In the genomic region with DNA sequence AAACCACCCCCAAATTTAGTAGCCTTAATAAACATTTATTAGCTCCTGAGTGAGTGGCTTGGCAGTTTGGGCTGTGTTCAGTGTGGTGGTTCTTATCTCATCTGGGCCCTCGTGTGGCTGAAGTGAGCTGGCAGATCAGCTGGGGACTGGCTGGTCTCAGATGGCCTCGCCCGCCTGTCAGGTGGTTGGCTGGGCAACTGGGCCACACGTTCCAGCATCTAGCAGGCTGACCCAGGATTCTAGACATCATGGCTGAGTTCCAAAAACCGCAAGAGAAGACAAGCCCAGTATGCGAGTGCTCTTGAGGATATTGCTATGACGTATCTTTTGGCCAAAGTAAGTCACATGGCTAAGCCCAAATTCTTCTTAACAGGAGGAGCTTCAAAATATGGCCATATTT, we compare ENCODE assay signal across 1 cellular context.
TF ChIP-seq lines count a peak whose summit lies in the region.

No MANE protein-coding gene starts in this region.

TF ChIP-seq in K562, 482 proteins besides CTCF, POLR2A, EP300 and RAD21 (continued from another document and continues in another):
- TF ChIP-seq, protein P1, sequence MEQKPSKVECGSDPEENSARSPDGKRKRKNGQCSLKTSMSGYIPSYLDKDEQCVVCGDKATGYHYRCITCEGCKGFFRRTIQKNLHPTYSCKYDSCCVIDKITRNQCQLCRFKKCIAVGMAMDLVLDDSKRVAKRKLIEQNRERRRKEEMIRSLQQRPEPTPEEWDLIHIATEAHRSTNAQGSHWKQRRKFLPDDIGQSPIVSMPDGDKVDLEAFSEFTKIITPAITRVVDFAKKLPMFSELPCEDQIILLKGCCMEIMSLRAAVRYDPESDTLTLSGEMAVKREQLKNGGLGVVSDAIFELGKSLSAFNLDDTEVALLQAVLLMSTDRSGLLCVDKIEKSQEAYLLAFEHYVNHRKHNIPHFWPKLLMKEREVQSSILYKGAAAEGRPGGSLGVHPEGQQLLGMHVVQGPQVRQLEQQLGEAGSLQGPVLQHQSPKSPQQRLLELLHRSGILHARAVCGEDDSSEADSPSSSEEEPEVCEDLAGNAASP (IDR thresholded peaks at IDR 0.05), result no peak
- 0 out of 2 replicates have a peak, but pooled peaks have one; percentile 18 for TF ChIP-seq POLR2G (IDR thresholded peaks at IDR 0.05; ENCODE audit: low read depth, low read length)
- TF ChIP-seq CREM (IDR thresholded peaks at IDR 0.05; ENCODE audit: low read depth), result peak; percentile 50
- TF ChIP-seq NONO (IDR thresholded peaks at IDR 0.05; ENCODE audit: low read depth in 2 of 2, low read length in 1 of 2), result no peak
- no peak for TF ChIP-seq TFAM (CRISPR knock-in tag; conservative IDR thresholded peaks at IDR 0.05)
- TF ChIP-seq ZNF232 (CRISPR knock-in tag; IDR thresholded peaks at IDR 0.05), result no peak
- TF ChIP-seq, protein P2, sequence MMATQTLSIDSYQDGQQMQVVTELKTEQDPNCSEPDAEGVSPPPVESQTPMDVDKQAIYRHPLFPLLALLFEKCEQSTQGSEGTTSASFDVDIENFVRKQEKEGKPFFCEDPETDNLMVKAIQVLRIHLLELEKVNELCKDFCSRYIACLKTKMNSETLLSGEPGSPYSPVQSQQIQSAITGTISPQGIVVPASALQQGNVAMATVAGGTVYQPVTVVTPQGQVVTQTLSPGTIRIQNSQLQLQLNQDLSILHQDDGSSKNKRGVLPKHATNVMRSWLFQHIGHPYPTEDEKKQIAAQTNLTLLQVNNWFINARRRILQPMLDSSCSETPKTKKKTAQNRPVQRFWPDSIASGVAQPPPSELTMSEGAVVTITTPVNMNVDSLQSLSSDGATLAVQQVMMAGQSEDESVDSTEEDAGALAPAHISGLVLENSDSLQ (IDR thresholded peaks at IDR 0.05), result peak; percentile 78
- TF ChIP-seq RBBP5 (IDR thresholded peaks at IDR 0.05; ENCODE audit: borderline replicate concordance, insufficient read depth, low read length, poor library complexity, severe bottlenecking), result no peak
- TF ChIP-seq, protein P3, sequence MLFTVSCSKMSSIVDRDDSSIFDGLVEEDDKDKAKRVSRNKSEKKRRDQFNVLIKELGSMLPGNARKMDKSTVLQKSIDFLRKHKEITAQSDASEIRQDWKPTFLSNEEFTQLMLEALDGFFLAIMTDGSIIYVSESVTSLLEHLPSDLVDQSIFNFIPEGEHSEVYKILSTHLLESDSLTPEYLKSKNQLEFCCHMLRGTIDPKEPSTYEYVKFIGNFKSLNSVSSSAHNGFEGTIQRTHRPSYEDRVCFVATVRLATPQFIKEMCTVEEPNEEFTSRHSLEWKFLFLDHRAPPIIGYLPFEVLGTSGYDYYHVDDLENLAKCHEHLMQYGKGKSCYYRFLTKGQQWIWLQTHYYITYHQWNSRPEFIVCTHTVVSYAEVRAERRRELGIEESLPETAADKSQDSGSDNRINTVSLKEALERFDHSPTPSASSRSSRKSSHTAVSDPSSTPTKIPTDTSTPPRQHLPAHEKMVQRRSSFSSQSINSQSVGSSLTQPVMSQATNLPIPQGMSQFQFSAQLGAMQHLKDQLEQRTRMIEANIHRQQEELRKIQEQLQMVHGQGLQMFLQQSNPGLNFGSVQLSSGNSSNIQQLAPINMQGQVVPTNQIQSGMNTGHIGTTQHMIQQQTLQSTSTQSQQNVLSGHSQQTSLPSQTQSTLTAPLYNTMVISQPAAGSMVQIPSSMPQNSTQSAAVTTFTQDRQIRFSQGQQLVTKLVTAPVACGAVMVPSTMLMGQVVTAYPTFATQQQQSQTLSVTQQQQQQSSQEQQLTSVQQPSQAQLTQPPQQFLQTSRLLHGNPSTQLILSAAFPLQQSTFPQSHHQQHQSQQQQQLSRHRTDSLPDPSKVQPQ (CRISPR knock-in tag; IDR thresholded peaks at IDR 0.05; ENCODE audit: borderline replicate concordance), result no peak
- TF ChIP-seq LCOR (CRISPR knock-in tag; IDR thresholded peaks at IDR 0.05), result 0 out of 2 replicates have a peak, but pooled peaks have one; percentile 35
- TF ChIP-seq, protein P4, sequence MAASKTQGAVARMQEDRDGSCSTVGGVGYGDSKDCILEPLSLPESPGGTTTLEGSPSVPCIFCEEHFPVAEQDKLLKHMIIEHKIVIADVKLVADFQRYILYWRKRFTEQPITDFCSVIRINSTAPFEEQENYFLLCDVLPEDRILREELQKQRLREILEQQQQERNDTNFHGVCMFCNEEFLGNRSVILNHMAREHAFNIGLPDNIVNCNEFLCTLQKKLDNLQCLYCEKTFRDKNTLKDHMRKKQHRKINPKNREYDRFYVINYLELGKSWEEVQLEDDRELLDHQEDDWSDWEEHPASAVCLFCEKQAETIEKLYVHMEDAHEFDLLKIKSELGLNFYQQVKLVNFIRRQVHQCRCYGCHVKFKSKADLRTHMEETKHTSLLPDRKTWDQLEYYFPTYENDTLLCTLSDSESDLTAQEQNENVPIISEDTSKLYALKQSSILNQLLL (CRISPR knock-in tag; IDR thresholded peaks at IDR 0.05; ENCODE audit: borderline replicate concordance), result no peak
- TF ChIP-seq, protein P5, sequence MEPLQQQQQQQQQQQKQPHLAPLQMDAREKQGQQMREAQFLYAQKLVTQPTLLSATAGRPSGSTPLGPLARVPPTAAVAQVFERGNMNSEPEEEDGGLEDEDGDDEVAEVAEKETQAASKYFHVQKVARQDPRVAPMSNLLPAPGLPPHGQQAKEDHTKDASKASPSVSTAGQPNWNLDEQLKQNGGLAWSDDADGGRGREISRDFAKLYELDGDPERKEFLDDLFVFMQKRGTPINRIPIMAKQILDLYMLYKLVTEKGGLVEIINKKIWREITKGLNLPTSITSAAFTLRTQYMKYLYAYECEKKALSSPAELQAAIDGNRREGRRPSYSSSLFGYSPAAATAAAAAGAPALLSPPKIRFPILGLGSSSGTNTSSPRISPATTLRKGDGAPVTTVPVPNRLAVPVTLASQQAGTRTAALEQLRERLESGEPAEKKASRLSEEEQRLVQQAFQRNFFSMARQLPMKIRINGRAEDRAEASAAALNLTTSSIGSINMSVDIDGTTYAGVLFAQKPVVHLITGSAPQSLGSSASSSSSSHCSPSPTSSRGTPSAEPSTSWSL (CRISPR knock-in tag; IDR thresholded peaks at IDR 0.05; ENCODE audit: borderline replicate concordance), result no peak
- TF ChIP-seq SMAD2 (IDR thresholded peaks at IDR 0.05; ENCODE audit: low read depth, low read length), result no peak
- no peak for TF ChIP-seq ARNT (IDR thresholded peaks at IDR 0.05)
- TF ChIP-seq ZNF184 (CRISPR knock-in tag; IDR thresholded peaks at IDR 0.05), result no peak
- peak; percentile 87 for TF ChIP-seq DACH1 (IDR thresholded peaks at IDR 0.05; ENCODE audit: partially characterized antibody)
- no peak for TF ChIP-seq ZNF57 (CRISPR knock-in tag; IDR thresholded peaks at IDR 0.05)
- TF ChIP-seq ZNF766 (CRISPR knock-in tag; conservative IDR thresholded peaks at IDR 0.05), result peak; percentile 57; the same call in 1 of the 2 replicates
- TF ChIP-seq, protein P6, sequence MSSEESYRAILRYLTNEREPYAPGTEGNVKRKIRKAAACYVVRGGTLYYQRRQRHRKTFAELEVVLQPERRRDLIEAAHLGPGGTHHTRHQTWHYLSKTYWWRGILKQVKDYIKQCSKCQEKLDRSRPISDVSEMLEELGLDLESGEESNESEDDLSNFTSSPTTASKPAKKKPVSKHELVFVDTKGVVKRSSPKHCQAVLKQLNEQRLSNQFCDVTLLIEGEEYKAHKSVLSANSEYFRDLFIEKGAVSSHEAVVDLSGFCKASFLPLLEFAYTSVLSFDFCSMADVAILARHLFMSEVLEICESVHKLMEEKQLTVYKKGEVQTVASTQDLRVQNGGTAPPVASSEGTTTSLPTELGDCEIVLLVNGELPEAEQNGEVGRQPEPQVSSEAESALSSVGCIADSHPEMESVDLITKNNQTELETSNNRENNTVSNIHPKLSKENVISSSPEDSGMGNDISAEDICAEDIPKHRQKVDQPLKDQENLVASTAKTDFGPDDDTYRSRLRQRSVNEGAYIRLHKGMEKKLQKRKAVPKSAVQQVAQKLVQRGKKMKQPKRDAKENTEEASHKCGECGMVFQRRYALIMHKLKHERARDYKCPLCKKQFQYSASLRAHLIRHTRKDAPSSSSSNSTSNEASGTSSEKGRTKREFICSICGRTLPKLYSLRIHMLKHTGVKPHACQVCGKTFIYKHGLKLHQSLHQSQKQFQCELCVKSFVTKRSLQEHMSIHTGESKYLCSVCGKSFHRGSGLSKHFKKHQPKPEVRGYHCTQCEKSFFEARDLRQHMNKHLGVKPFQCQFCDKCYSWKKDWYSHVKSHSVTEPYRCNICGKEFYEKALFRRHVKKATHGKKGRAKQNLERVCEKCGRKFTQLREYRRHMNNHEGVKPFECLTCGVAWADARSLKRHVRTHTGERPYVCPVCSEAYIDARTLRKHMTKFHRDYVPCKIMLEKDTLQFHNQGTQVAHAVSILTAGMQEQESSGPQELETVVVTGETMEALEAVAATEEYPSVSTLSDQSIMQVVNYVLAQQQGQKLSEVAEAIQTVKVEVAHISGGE (CRISPR knock-in tag; IDR thresholded peaks at IDR 0.05), result peak in 1 of 3 experiments; percentile 54; a peak in 2 of 6 replicates
- no peak for TF ChIP-seq CREB1 (IDR thresholded peaks at IDR 0.05)
- TF ChIP-seq CREB1 (CRISPR knock-in tag; IDR thresholded peaks at IDR 0.05), result peak; percentile 32; the same call in 1 of the 2 replicates
- TF ChIP-seq ETV6 (IDR thresholded peaks at IDR 0.05; ENCODE audit: borderline replicate concordance in 1 of 2, low read depth in 2 of 2, low read length in 1 of 2), result no peak
- no peak for TF ChIP-seq ETV6 (CRISPR knock-in tag; IDR thresholded peaks at IDR 0.05; ENCODE audit: borderline replicate concordance)
- 0 out of 2 replicates have a peak, but pooled peaks have one; percentile 43 for TF ChIP-seq SMAD3 (CRISPR knock-in tag; conservative IDR thresholded peaks at IDR 0.05)
- TF ChIP-seq, protein P7, sequence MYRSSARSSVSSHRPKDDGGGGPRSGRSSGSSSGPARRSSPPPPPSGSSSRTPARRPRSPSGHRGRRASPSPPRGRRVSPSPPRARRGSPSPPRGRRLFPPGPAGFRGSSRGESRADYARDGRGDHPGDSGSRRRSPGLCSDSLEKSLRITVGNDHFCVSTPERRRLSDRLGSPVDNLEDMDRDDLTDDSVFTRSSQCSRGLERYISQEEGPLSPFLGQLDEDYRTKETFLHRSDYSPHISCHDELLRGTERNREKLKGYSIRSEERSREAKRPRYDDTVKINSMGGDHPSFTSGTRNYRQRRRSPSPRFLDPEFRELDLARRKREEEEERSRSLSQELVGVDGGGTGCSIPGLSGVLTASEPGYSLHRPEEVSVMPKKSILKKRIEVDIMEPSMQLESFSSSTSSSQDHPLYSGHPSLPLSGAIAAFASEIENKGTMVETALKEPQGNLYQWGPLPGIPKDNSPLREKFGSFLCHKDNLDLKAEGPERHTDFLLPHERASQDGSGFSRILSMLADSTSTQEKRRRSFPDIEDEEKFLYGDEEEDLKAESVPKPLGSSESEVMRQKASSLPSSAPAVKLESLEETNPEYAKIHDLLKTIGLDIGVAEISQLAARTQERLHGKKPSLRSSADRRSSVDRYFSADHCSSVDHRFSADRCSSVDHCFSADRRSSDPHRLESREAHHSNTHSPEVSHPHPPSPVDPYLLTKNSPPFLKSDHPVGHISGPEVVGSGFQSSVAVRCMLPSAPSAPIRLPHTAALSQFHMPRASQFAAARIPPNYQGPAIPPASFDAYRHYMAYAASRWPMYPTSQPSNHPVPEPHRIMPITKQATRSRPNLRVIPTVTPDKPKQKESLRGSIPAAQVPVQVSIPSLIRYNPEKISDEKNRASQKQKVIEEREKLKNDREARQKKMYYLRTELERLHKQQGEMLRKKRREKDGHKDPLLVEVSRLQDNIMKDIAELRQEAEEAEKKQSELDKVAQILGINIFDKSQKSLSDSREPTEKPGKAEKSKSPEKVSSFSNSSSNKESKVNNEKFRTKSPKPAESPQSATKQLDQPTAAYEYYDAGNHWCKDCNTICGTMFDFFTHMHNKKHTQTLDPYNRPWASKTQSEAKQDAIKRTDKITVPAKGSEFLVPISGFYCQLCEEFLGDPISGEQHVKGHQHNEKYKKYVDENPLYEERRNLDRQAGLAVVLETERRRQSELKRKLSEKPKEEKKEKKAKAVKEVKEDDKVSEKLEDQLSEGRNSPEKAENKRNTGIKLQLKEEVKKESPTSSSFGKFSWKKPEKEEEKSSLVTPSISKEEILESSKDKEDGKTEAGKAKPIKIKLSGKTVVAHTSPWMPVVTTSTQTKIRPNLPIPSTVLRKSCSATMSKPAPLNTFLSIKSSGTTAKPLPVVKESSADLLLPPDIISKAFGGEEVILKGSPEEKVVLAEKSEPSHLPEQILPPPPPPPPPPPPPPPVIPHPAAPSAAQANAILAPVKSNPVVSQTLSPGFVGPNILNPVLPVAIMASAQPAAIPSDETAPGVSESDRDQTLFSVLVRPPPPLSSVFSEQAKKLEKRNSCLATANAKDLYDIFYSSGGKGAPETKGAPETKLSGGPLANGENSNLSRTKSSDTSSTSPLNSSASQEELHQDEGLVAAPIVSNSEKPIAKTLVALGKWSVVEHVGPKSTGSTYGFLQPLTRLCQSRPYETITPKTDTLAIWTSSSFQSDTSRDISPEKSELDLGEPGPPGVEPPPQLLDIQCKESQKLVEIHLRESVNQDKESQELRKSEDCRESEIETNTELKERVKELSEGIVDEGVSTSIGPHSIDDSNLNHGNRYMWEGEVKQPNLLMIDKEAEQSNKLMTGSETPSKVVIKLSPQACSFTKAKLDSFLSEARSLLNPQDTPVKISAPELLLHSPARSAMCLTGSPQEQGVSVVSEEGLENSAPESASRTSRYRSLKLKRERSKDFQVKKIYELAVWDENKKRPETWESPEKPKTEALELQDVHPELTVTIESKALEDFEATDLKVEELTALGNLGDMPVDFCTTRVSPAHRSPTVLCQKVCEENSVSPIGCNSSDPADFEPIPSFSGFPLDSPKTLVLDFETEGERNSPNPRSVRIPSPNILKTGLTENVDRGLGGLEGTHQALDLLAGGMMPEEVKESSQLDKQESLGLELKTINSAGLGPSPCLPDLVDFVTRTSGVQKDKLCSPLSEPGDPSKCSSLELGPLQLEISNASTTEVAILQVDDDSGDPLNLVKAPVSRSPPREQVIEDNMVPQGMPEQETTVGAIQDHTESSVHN (IDR thresholded peaks at IDR 0.05; ENCODE audit: borderline replicate concordance in 1 of 2, low read depth in 1 of 2), result peak in 1 of 2 experiments; percentile 74; a peak in 1 of 4 replicates
- TF ChIP-seq, protein P8, sequence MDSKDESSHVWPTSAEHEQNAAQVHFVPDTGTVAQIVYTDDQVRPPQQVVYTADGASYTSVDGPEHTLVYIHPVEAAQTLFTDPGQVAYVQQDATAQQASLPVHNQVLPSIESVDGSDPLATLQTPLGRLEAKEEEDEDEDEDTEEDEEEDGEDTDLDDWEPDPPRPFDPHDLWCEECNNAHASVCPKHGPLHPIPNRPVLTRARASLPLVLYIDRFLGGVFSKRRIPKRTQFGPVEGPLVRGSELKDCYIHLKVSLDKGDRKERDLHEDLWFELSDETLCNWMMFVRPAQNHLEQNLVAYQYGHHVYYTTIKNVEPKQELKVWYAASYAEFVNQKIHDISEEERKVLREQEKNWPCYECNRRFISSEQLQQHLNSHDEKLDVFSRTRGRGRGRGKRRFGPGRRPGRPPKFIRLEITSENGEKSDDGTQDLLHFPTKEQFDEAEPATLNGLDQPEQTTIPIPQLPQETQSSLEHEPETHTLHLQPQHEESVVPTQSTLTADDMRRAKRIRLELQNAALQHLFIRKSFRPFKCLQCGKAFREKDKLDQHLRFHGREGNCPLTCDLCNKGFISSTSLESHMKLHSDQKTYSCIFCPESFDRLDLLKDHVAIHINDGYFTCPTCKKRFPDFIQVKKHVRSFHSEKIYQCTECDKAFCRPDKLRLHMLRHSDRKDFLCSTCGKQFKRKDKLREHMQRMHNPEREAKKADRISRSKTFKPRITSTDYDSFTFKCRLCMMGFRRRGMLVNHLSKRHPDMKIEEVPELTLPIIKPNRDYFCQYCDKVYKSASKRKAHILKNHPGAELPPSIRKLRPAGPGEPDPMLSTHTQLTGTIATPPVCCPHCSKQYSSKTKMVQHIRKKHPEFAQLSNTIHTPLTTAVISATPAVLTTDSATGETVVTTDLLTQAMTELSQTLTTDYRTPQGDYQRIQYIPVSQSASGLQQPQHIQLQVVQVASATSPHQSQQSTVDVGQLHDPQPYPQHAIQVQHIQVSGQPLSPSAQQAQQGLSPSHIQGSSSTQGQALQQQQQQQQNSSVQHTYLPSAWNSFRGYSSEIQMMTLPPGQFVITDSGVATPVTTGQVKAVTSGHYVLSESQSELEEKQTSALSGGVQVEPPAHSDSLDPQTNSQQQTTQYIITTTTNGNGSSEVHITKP (IDR thresholded peaks at IDR 0.05; ENCODE audit: partially characterized antibody), result no peak
